Comparison of ENCODE assay signal across 30 cellular contexts in genomic region chr4:7717946-7718490, GRCh38.
"Had no signal": no experiment of that assay in that cellular context is flagged by ENCODE, and none has a peak within 500 bp of the region (broad histone marks: within the 10 kb centered on the region; RNA-seq: fewer than 3 reads in every experiment).

No MANE protein-coding gene starts in this region.

- H3K4me1 ChIP-seq: colonic mucosa, pancreas, transverse colon had no signal

- H3K27me3 ChIP-seq: colonic mucosa, suprapubic skin, uterus had no signal

- DNase-seq: colonic mucosa; effector memory CD4-positive, alpha-beta T cell; erythroblast; esophagus squamous epithelium; foreskin melanocyte; hypothalamus; immature natural killer cell; islet precursor cell; kidney glomerular epithelial cell; left colon; left ventricle myocardium inferior; lower lobe of right lung; naive thymus-derived CD8-positive, alpha-beta T cell; nephron progenitor cell; pancreas; retina; stimulated activated CD4-positive, alpha-beta T cell treated with anti-CD3 and anti-CD28 coated beads, Interleukin-12 subunit alpha, Interleukin-12 subunit beta, amount 100 ng/mL, for 4 hours; stimulated activated CD4-positive, alpha-beta T cell treated with anti-CD3 and anti-CD28 coated beads, Interleukin-1b, Interleukin-23, amount 100 ng/mL, for 48 hours; stimulated activated CD4-positive, alpha-beta T cell treated with anti-CD3 and anti-CD28 coated beads, Interleukin-4, amount 100 ng/mL, for 1 hour; stimulated activated CD8-positive, alpha-beta memory T cell treated with anti-CD3 and anti-CD28 coated beads, Interleukin-4, amount 100 ng/mL, for 48 hours; stimulated activated naive CD4-positive, alpha-beta T cell; stimulated activated naive CD8-positive, alpha-beta T cell treated with anti-CD3 and anti-CD28 coated beads, Interleukin-15, amount 100 ng/mL, for 72 hours; transverse colon; upper lobe of right lung; uterus had no signal

- FAIRE-seq: endometrium, pancreas had no signal

- H3K27ac ChIP-seq: colonic mucosa, esophagus squamous epithelium, left ventricle myocardium inferior, lower lobe of right lung, neutrophil, pancreas, suprapubic skin, transverse colon, upper lobe of right lung, uterus had no signal

- ATAC-seq: left colon; lower lobe of right lung; naive thymus-derived CD8-positive, alpha-beta T cell; pancreas; sciatic nerve; stimulated activated naive CD8-positive, alpha-beta T cell treated with anti-CD3 and anti-CD28 coated beads, Interleukin-15, amount 100 ng/mL, for 72 hours; upper lobe of right lung had no signal

- H3K4me3 ChIP-seq: colonic mucosa, esophagus squamous epithelium, left ventricle myocardium inferior, lower lobe of right lung, pancreas, smooth muscle cell, suprapubic skin, transverse colon, upper lobe of right lung, uterus had no signal

- H3K4me2 ChIP-seq: smooth muscle cell had no signal

- H3K9me3 ChIP-seq: colonic mucosa, esophagus squamous epithelium, lower lobe of right lung, neutrophil, pancreas, suprapubic skin, transverse colon, upper lobe of right lung, uterus had no signal

- H3K36me3 ChIP-seq: colonic mucosa, esophagus squamous epithelium, left ventricle myocardium inferior, lower lobe of right lung, neutrophil, pancreas, suprapubic skin, transverse colon, upper lobe of right lung, uterus had no signal
